ENCODE assay signal across 10 cellular contexts in genomic region chr7:56062382-56062781, GRCh38. TPM values are rescaled to one million over a fixed set of nuclear protein-coding genes. Genes with fewer than 3 reads are reported as not detected.
A peak's percentile ranks its signal among the peaks of the same experiment; 100 is the strongest.
DNase-seq lines count a peak whose midpoint lies in the region; ATAC-seq, FAIRE-seq and TF ChIP-seq lines count a peak whose summit lies in the region.
"Had no signal": no experiment of that assay in that cellular context is flagged by ENCODE, and none has a peak within 500 bp of the region (broad histone marks: within the 10 kb centered on the region; RNA-seq: fewer than 3 reads in every experiment).

No MANE protein-coding gene starts in this region.

- WGBS in K562 (ENCODE audit: insufficient coverage, low coverage, missing lambda C conversion rate) = 11% methylated on average over 2 of the region's 2 CpGs

- H3K9me3 Mint-ChIP-seq in neural crest cell = no peaks in the 10 kb centered on the region

- intact Hi-C loops in OCI-LY7 (cut with micrococcal nuclease; ENCODE audit: unreplicated experiment) = loop anchor here (10.0 kb wide), 1 partner anchor 698 kb away; the partner anchor contains the start of gene LANCL2
- intact Hi-C loops in K562 (cut with micrococcal nuclease) = no loop called here

- no peaks in the 10 kb centered on the region for H3K9me2 ChIP-seq in OCI-LY7 (ENCODE audit: insufficient read depth, low read length)

- FAIRE-seq in K562 (lab: Jason Lieb, UNC) = peak; percentile 71

- H3K4me2 ChIP-seq in OCI-LY7 (ENCODE audit: low read length) = peak overlapping the region; percentile 2; the same call in 1 of the 2 replicates
- H3K4me2 ChIP-seq in K562 (ENCODE audit: insufficient read depth, low read length) = peak overlapping the region; percentile 37

- CTCF ChIA-PET in OCI-LY7 (lab: Charles Lee; ENCODE audit: unreplicated experiment) = interaction anchor here (0.6 kb wide), 1 partner anchor 12 kb away, joined by 3 read pairs; no protein-coding TSS in a partner anchor
- CTCF ChIA-PET in K562 (lab: Yijun Ruan, JAX; ENCODE audit: low intra/inter-chr PET ratio) = no interaction called here

- H3K36me3 ChIP-seq in OCI-LY7 (ENCODE audit: insufficient read depth, low read length) (peaks cover 71% of the 10 kb centered on the region), K562 (ENCODE audit: control insufficient read depth, insufficient read depth, low read length) (peaks cover 68% of the 10 kb centered on the region)

- POLR2A ChIA-PET in OCI-LY7 (lab: Charles Lee) = interaction anchor here (0.8 to 4.9 kb wide), 2 partner anchors 11 to 48 kb away, joined by 3 to 46 read pairs; partner anchors contain the start of genes CCT6A and PSPH
- POLR2A ChIA-PET in K562 (lab: Yijun Ruan, JAX) = interaction anchor here (0.6 to 5.0 kb wide), 7 partner anchors 9 to 474 kb away, joined by 3 to 40 read pairs (median 3); partner anchors contain the start of genes CCT6A and PSPH

- no peak overlapping the region for H3K4me3 ChIP-seq in OCI-LY7 (ENCODE audit: low read depth, low read length, poor library complexity, severe bottlenecking)
- no peak overlapping the region for H3K4me3 ChIP-seq in K562

- no peak for TF ChIP-seq POLR2A in K562 (conservative IDR thresholded peaks at IDR 0.05)

- no peaks in the 10 kb centered on the region for H3K9me1 ChIP-seq in K562 (ENCODE audit: control insufficient read depth, insufficient read depth, low read length)

- H3K27ac Mint-ChIP-seq in neural crest cell (ENCODE audit: unreplicated experiment) = no peak overlapping the region

- TF ChIP-seq CTCF in OCI-LY7 (conservative IDR thresholded peaks at IDR 0.05; ENCODE audit: low read length) (no peak), K562 (IDR thresholded peaks at IDR 0.05 in 2 of 3, conservative IDR thresholded peaks at IDR 0.05 in 1 of 3; ENCODE audit: insufficient read depth in 2 of 3, low read depth in 1 of 3, low read length in 3 of 3) (no peak), neural crest cell (conservative IDR thresholded peaks at IDR 0.05) (no peak), GM20000 (IDR thresholded peaks at IDR 0.05; ENCODE audit: extremely low read depth, missing control alignments) (no peak)

- TF ChIP-seq EP300 in K562 (IDR thresholded peaks at IDR 0.05; ENCODE audit: low read length) = peak; percentile 55; the same call in 1 of the 2 replicates

- 0 out of 2 replicates have a peak, but pooled peaks cover 6% of the 10 kb centered on the region for H4K20me1 ChIP-seq in OCI-LY7 (ENCODE audit: insufficient read depth, low read length)
- H4K20me1 ChIP-seq in K562 (replicated peaks; ENCODE audit: control insufficient read depth, insufficient read depth, low read length) = no peaks in the 10 kb centered on the region; the same call in 1 of the 2 replicates

- DNase-seq in ELR (ENCODE audit: low read depth) (peak; percentile 91), OCI-LY7 (ENCODE audit: low spot score) (no peak), K562 (ENCODE audit: extremely low read depth in 1 of 4, low spot score in 3 of 4) (peak in 2 of 4 experiments; percentile 24 to 64), neural crest cell (ENCODE audit: low read depth, low spot score) (no peak), 8988T (no peak), GM20000 (ENCODE audit: low spot score) (no peak)
- no peak for DNase-seq in activated CD4-positive, CD25-positive, alpha-beta regulatory T cell treated with anti-CD3 and anti-CD28 coated beads, Interleukin-2, amount 50 U/mL, for 72 hours
- DNase-seq: RPMI8226 had no signal

- no peak for TF ChIP-seq RAD21 in K562 (CRISPR knock-in tag; conservative IDR thresholded peaks at IDR 0.05 in 1 of 2, IDR thresholded peaks at IDR 0.05 in 1 of 2)

- ATAC-seq in K562 (peak; percentile 11), GM21619 (IDR thresholded peaks at IDR 0.05; ENCODE audit: unreplicated experiment) (no peak)

- H3K27ac ChIP-seq in OCI-LY7 (ENCODE audit: low read depth, low read length, poor library complexity, severe bottlenecking) (peak overlapping the region; percentile 79), K562 (ENCODE audit: extremely low read depth, low read depth, low read length) (peak overlapping the region; percentile 86)
- H3K27ac ChIP-seq: HL-60 had no signal

- H3K4me1 ChIP-seq in OCI-LY7 (ENCODE audit: insufficient read depth, low read length, poor library complexity, severe bottlenecking) (peaks cover 26% of the 10 kb centered on the region), K562 (replicated peaks in 1 of 2; ENCODE audit: control insufficient read depth in 2 of 2, insufficient read depth in 2 of 2, low read length in 2 of 2) (peaks cover 28 to 40% of the 10 kb centered on the region in 2 experiments)

- H3K9ac ChIP-seq in K562 (ENCODE audit: insufficient read depth in 1 of 2, low read depth in 2 of 2, low read length in 2 of 2) = peak overlapping the region in 1 of 2 experiments; percentile 28; a peak in 2 of 4 replicates

- H3K79me2 ChIP-seq in OCI-LY7 (ENCODE audit: insufficient read depth, low read depth, low read length) (peaks cover 40% of the 10 kb centered on the region), K562 (ENCODE audit: control insufficient read depth, insufficient read depth, low read length) (peaks cover 58% of the 10 kb centered on the region)

- BruUV-seq in OCI-LY7 (replicated peaks; lab: Mats Ljungman, UMichigan) = no TSS peak
- BruUV-seq in K562 (replicated peaks; lab: Mats Ljungman, UMichigan) = no TSS peak

- in situ Hi-C loops in K562 (cut with MboI) = no loop called here

- no peaks in the 10 kb centered on the region for H3K27me3 Mint-ChIP-seq in neural crest cell (ENCODE audit: low read depth)

- H3K36me3 Mint-ChIP-seq in neural crest cell (ENCODE audit: low read depth) = peaks cover 20% of the 10 kb centered on the region

- H3K4me3 Mint-ChIP-seq in neural crest cell = peak overlapping the region; percentile 45

- H3K9me3 ChIP-seq in OCI-LY7 (ENCODE audit: low read length) (no peaks in the 10 kb centered on the region), K562 (replicated peaks; ENCODE audit: control insufficient read depth, insufficient read depth, low read depth, low read length) (no peaks in the 10 kb centered on the region)

- H2AFZ ChIP-seq in OCI-LY7 (ENCODE audit: low read length) = no peak overlapping the region
- no peak overlapping the region for H2AFZ ChIP-seq in K562 (ENCODE audit: low read depth, low read length)

- H3K4me1 Mint-ChIP-seq in neural crest cell = peaks cover 26% of the 10 kb centered on the region

- H3K27me3 ChIP-seq in K562 (ENCODE audit: control insufficient read depth in 2 of 2, insufficient read depth in 2 of 2, low read length in 2 of 2) = no peaks in the 10 kb centered on the region

RNA-seq across cellular contexts. Expression of gene SUMF2, which starts 1.7 kb away (rescaled TPM):
- total RNA-seq in OCI-LY7 (2014; rRNA removed; shearing (Covaris generic)) = 46.4 and 60.8 TPM in 2 replicates
- total RNA-seq in OCI-LY7 (2022) (107 and 110 TPM in 2 replicates), K562 (2014; rRNA removed) (65.3 and 72.0 TPM in 2 replicates), K562 (2014; rRNA removed; fragmentation: Illumina TruSeq; extraction: Trizol) (67.7 and 74.7 TPM in 2 replicates), K562 (2015; rRNA removed; fragmentation: Illumina TruSeq; extraction: Trizol) (62.1 and 63.0 TPM in 2 replicates), K562 (2021) (90.0 and 96.9 TPM in 2 replicates), neural crest cell (82.1 and 85.9 TPM in 2 replicates)
- 271 and 347 TPM in 2 replicates for total RNA-seq in K562 (2011; cell fraction: chromatin; rRNA removed; ENCODE audit: low replicate concordance)
- total RNA-seq in K562 (2011; cell fraction: nucleolus; rRNA removed) = 246 and 285 TPM in 2 replicates
- total RNA-seq in K562 (2011; cell fraction: nucleoplasm; rRNA removed) = 271 and 311 TPM in 2 replicates
- polyA plus RNA-seq in K562 (2011; rRNA removed) (92.5 and 101 TPM in 2 replicates), K562 (2014; fragmentation: Illumina TruSeq; extraction: Trizol) (108 and 113 TPM in 2 replicates), K562 (2014; fragmentation: Nextera tagmentation; extraction: Ambion mirVana) (10 to 100 TPM; 39.0 to 60.3 TPM), K562 (2014; rRNA removed) (73.8 and 86.3 TPM in 2 replicates)
- 82.4 and 87.7 TPM in 2 replicates for polyA plus RNA-seq in K562 (2011; cell fraction: cytosol; rRNA removed)
- 249 and 266 TPM in 2 replicates for polyA plus RNA-seq in K562 (2011; cell fraction: nucleus; rRNA removed)
- 89.2 and 130 TPM in 2 replicates for polyA plus RNA-seq in K562 (2012)
- 67.1 and 69.3 TPM in 2 replicates for polyA minus RNA-seq in K562 (2011; rRNA and poly(A)+ RNA removed)
- polyA minus RNA-seq in K562 (2011; cell fraction: cytosol; rRNA and poly(A)+ RNA removed) = 46.0 and 54.4 TPM in 2 replicates
- polyA minus RNA-seq in K562 (2011; cell fraction: nucleus; rRNA and poly(A)+ RNA removed) = 52.2 and 77.6 TPM in 2 replicates

RNA-seq across cellular contexts. Expression of gene CCT6A, which starts 10.8 kb away (rescaled TPM):
- total RNA-seq in OCI-LY7 (2014; rRNA removed; shearing (Covaris generic)) = 151 and 196 TPM in 2 replicates
- total RNA-seq in OCI-LY7 (2022) (181 and 219 TPM in 2 replicates), K562 (2014; rRNA removed) (387 and 445 TPM in 2 replicates), K562 (2014; rRNA removed; fragmentation: Illumina TruSeq; extraction: Trizol) (541 and 575 TPM in 2 replicates), K562 (2015; rRNA removed; fragmentation: Illumina TruSeq; extraction: Trizol) (437 and 481 TPM in 2 replicates), K562 (2021) (302 and 312 TPM in 2 replicates), neural crest cell (221 and 229 TPM in 2 replicates)
- total RNA-seq in K562 (2011; cell fraction: chromatin; rRNA removed; ENCODE audit: low replicate concordance) = 141 and 298 TPM in 2 replicates
- total RNA-seq in K562 (2011; cell fraction: nucleolus; rRNA removed) = 83.9 and 89.7 TPM in 2 replicates
- 151 and 179 TPM in 2 replicates for total RNA-seq in K562 (2011; cell fraction: nucleoplasm; rRNA removed)
- polyA plus RNA-seq in K562 (2011; rRNA removed) (586 and 708 TPM in 2 replicates), K562 (2014; fragmentation: Illumina TruSeq; extraction: Trizol) (353 and 373 TPM in 2 replicates), K562 (2014; fragmentation: Nextera tagmentation; extraction: Ambion mirVana) (100 to 1,000 TPM; 244 to 314 TPM), K562 (2014; rRNA removed) (404 and 419 TPM in 2 replicates)
- 195 and 223 TPM in 2 replicates for polyA plus RNA-seq in K562 (2011; cell fraction: cytosol; rRNA removed)
- polyA plus RNA-seq in K562 (2011; cell fraction: nucleus; rRNA removed) = 185 and 288 TPM in 2 replicates
- 213 and 332 TPM in 2 replicates for polyA plus RNA-seq in K562 (2012)
- 690 and 857 TPM in 2 replicates for polyA minus RNA-seq in K562 (2011; rRNA and poly(A)+ RNA removed)
- polyA minus RNA-seq in K562 (2011; cell fraction: cytosol; rRNA and poly(A)+ RNA removed) = 138 and 195 TPM in 2 replicates
- 70.1 and 141 TPM in 2 replicates for polyA minus RNA-seq in K562 (2011; cell fraction: nucleus; rRNA and poly(A)+ RNA removed)

RNA-seq across cellular contexts. Expression of gene PSPH, which starts 11.1 kb away (rescaled TPM):
- total RNA-seq in OCI-LY7 (2014; rRNA removed; shearing (Covaris generic)) = 62.9 and 64.7 TPM in 2 replicates
- total RNA-seq in OCI-LY7 (2022) = 45.1 and 55.3 TPM in 2 replicates
- 28.4 and 41.0 TPM in 2 replicates for total RNA-seq in K562 (2011; cell fraction: chromatin; rRNA removed; ENCODE audit: low replicate concordance)
- total RNA-seq in K562 (2011; cell fraction: nucleolus; rRNA removed) = 25.8 and 26.8 TPM in 2 replicates
- total RNA-seq in K562 (2011; cell fraction: nucleoplasm; rRNA removed) = 42.1 and 43.0 TPM in 2 replicates
- 29.1 and 46.8 TPM in 2 replicates for total RNA-seq in K562 (2014; rRNA removed)
- 16.6 and 17.8 TPM in 2 replicates for total RNA-seq in K562 (2014; rRNA removed; fragmentation: Illumina TruSeq; extraction: Trizol)
- 12.1 and 13.8 TPM in 2 replicates for total RNA-seq in K562 (2015; rRNA removed; fragmentation: Illumina TruSeq; extraction: Trizol)
- 20.9 and 21.5 TPM in 2 replicates for total RNA-seq in K562 (2021)
- 18.2 and 20.2 TPM in 2 replicates for polyA plus RNA-seq in K562 (2011; rRNA removed)
- polyA plus RNA-seq in K562 (2011; cell fraction: cytosol; rRNA removed) = 19.8 and 22.6 TPM in 2 replicates
- polyA plus RNA-seq in K562 (2011; cell fraction: nucleus; rRNA removed) = 7.2 and 14.2 TPM in 2 replicates
- polyA plus RNA-seq in K562 (2012) = 16.0 and 52.1 TPM in 2 replicates
- polyA plus RNA-seq in K562 (2014; fragmentation: Illumina TruSeq; extraction: Trizol) = 25.0 and 29.6 TPM in 2 replicates
- 1 to 10 TPM; 6.3 to 9.0 TPM for polyA plus RNA-seq in K562 (2014; fragmentation: Nextera tagmentation; extraction: Ambion mirVana)
- 23.6 and 30.6 TPM in 2 replicates for polyA plus RNA-seq in K562 (2014; rRNA removed)
- polyA minus RNA-seq in K562 (2011; rRNA and poly(A)+ RNA removed) = 16.7 and 23.1 TPM in 2 replicates
- 12.3 and 12.4 TPM in 2 replicates for polyA minus RNA-seq in K562 (2011; cell fraction: cytosol; rRNA and poly(A)+ RNA removed)
- 10.4 and 13.3 TPM in 2 replicates for polyA minus RNA-seq in K562 (2011; cell fraction: nucleus; rRNA and poly(A)+ RNA removed)
- 42.5 and 43.9 TPM in 2 replicates for total RNA-seq in neural crest cell

RNA-seq across cellular contexts. Expression of gene PHKG1, which starts 30.4 kb away (rescaled TPM):
- 1.8 and 5.6 TPM in 2 replicates for total RNA-seq in OCI-LY7 (2014; rRNA removed; shearing (Covaris generic))
- total RNA-seq in OCI-LY7 (2022) = 2.2 and 3.3 TPM in 2 replicates
- total RNA-seq in K562 (2011; cell fraction: chromatin; rRNA removed; ENCODE audit: low replicate concordance) = 5.2 and 12.2 TPM in 2 replicates
- total RNA-seq in K562 (2011; cell fraction: nucleolus; rRNA removed) = 5.0 and 5.3 TPM in 2 replicates
- 5.3 and 5.5 TPM in 2 replicates for total RNA-seq in K562 (2011; cell fraction: nucleoplasm; rRNA removed)
- total RNA-seq in K562 (2014; rRNA removed) = 0.73 and 0.82 TPM in 2 replicates
- total RNA-seq in K562 (2014; rRNA removed; fragmentation: Illumina TruSeq; extraction: Trizol) = 0.13 and 0.47 TPM in 2 replicates
- total RNA-seq in K562 (2015; rRNA removed; fragmentation: Illumina TruSeq; extraction: Trizol) = 0.53 and 0.83 TPM in 2 replicates
- total RNA-seq in K562 (2021) = 0.29 and 0.40 TPM in 2 replicates
- 0.78 and 1.9 TPM in 2 replicates for polyA plus RNA-seq in K562 (2011; rRNA removed)
- 0.28 and 0.40 TPM in 2 replicates for polyA plus RNA-seq in K562 (2011; cell fraction: cytosol; rRNA removed)
- 2.6 and 4.9 TPM in 2 replicates for polyA plus RNA-seq in K562 (2011; cell fraction: nucleus; rRNA removed)
- polyA plus RNA-seq in K562 (2012) = 0.70 and 1.3 TPM in 2 replicates
- 0.46 and 0.69 TPM in 2 replicates for polyA plus RNA-seq in K562 (2014; fragmentation: Illumina TruSeq; extraction: Trizol)
- under 1 TPM; 0.10 to 0.11 TPM for polyA plus RNA-seq in K562 (2014; fragmentation: Nextera tagmentation; extraction: Ambion mirVana)
- 0.27 and 0.45 TPM in 2 replicates for polyA plus RNA-seq in K562 (2014; rRNA removed)
- polyA minus RNA-seq in K562 (2011; rRNA and poly(A)+ RNA removed) = 0.98 and 1.3 TPM in 2 replicates
- not detected in 2 replicates for polyA minus RNA-seq in K562 (2011; cell fraction: cytosol; rRNA and poly(A)+ RNA removed)
- 1.8 and 2.1 TPM in 2 replicates for polyA minus RNA-seq in K562 (2011; cell fraction: nucleus; rRNA and poly(A)+ RNA removed)
- 1.1 and 1.7 TPM in 2 replicates for total RNA-seq in neural crest cell

RNA-seq across cellular contexts. Expression of gene CHCHD2, which starts 43.9 kb away (rescaled TPM):
- 381 and 517 TPM in 2 replicates for total RNA-seq in OCI-LY7 (2014; rRNA removed; shearing (Covaris generic))
- total RNA-seq in OCI-LY7 (2022) = 478 and 522 TPM in 2 replicates
- 58.0 and 66.6 TPM in 2 replicates for total RNA-seq in K562 (2011; cell fraction: chromatin; rRNA removed; ENCODE audit: low replicate concordance)
- 171 and 173 TPM in 2 replicates for total RNA-seq in K562 (2011; cell fraction: nucleolus; rRNA removed)
- 125 and 154 TPM in 2 replicates for total RNA-seq in K562 (2011; cell fraction: nucleoplasm; rRNA removed)
- 866 and 1,072 TPM in 2 replicates for total RNA-seq in K562 (2014; rRNA removed)
- total RNA-seq in K562 (2014; rRNA removed; fragmentation: Illumina TruSeq; extraction: Trizol) = 572 and 585 TPM in 2 replicates
- 648 and 717 TPM in 2 replicates for total RNA-seq in K562 (2015; rRNA removed; fragmentation: Illumina TruSeq; extraction: Trizol)
- total RNA-seq in K562 (2021) = 944 and 976 TPM in 2 replicates
- 869 and 914 TPM in 2 replicates for polyA plus RNA-seq in K562 (2011; rRNA removed)
- polyA plus RNA-seq in K562 (2011; cell fraction: cytosol; rRNA removed) = 987 and 1,673 TPM in 2 replicates
- polyA plus RNA-seq in K562 (2011; cell fraction: nucleus; rRNA removed) = 280 and 314 TPM in 2 replicates
- 801 and 1,215 TPM in 2 replicates for polyA plus RNA-seq in K562 (2012)
- polyA plus RNA-seq in K562 (2014; fragmentation: Illumina TruSeq; extraction: Trizol) = 418 and 687 TPM in 2 replicates
- 100 to 1,000 TPM; 145 to 350 TPM for polyA plus RNA-seq in K562 (2014; fragmentation: Nextera tagmentation; extraction: Ambion mirVana)
- 1,035 and 1,044 TPM in 2 replicates for polyA plus RNA-seq in K562 (2014; rRNA removed)
- polyA minus RNA-seq in K562 (2011; rRNA and poly(A)+ RNA removed) = 194 and 225 TPM in 2 replicates
- polyA minus RNA-seq in K562 (2011; cell fraction: cytosol; rRNA and poly(A)+ RNA removed) = 302 and 416 TPM in 2 replicates
- polyA minus RNA-seq in K562 (2011; cell fraction: nucleus; rRNA and poly(A)+ RNA removed) = 66.8 and 109 TPM in 2 replicates
- 318 and 330 TPM in 2 replicates for total RNA-seq in neural crest cell
